ENCODE assay signal across 10 cellular contexts in the genomic region with DNA sequence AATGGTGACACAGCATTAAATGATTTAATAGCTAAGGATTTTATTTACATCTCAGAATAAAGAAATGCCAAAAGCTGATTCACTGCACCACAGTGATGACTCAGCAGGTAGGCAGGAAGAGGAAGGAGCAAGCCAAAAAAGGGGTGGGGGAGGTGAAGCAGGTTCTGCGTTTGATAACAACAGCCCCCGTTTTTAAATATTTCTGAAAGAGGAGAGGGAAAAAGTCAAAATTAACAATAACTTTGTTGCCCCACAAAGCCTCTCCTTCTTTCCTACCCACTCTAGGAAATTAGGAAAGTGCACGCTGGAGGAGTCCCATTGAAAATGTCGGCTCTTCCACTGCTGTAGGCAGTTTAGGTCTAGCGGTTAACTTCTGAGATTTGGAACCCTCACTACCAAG. TPM values are rescaled to one million over a fixed set of nuclear protein-coding genes. Genes with fewer than 3 reads are reported as not detected.
DNase-seq lines count a peak whose midpoint lies in the region; ATAC-seq, FAIRE-seq and TF ChIP-seq lines count a peak whose summit lies in the region.
"Had no signal": no experiment of that assay in that cellular context is flagged by ENCODE, and none has a peak within 500 bp of the region (broad histone marks: within the 10 kb centered on the region; RNA-seq: fewer than 3 reads in every experiment).

No MANE protein-coding gene starts in this region.

- H3K27ac ChIP-seq in H1 (ENCODE audit: low read depth, low read length) = no peak overlapping the region

- CTCF ChIA-PET in activated naive CD4-positive, alpha-beta T cell treated with anti-CD3 and anti-CD28 coated beads for 36 hours (lab: Charles Lee) = no interaction called here
- CTCF ChIA-PET in H1 (lab: Charles Lee; ENCODE audit: partially characterized antibody) = no interaction called here

- H3K9ac ChIP-seq in H1 (replicated peaks in 1 of 4; ENCODE audit: extremely low read depth in 1 of 4, low read depth in 3 of 4, low read length in 3 of 4) = no peak overlapping the region

- peaks cover 5% of the 10 kb centered on the region for H3K4me1 Mint-ChIP-seq in activated naive CD4-positive, alpha-beta T cell treated with anti-CD3 and anti-CD28 coated beads for 36 hours (ENCODE audit: low read depth)
- H3K4me1 Mint-ChIP-seq in stimulated activated effector memory CD8-positive, alpha-beta T cell treated with anti-CD3 and anti-CD28 coated beads, Interleukin-12 subunit alpha, Interleukin-12 subunit beta, amount 100 ng/mL, for 72 hours = no peaks in the 10 kb centered on the region

- no peaks in the 10 kb centered on the region; a peak in 1 of 4 replicates for H3K9me3 ChIP-seq in H1 (ENCODE audit: insufficient read depth in 2 of 2, low read depth in 1 of 2, low read length in 1 of 2)

- peaks cover 10% of the 10 kb centered on the region for H3K27me3 Mint-ChIP-seq in activated naive CD4-positive, alpha-beta T cell treated with anti-CD3 and anti-CD28 coated beads for 36 hours (ENCODE audit: low read depth)

- peak; percentile 43 for ATAC-seq in stimulated activated effector memory CD8-positive, alpha-beta T cell treated with anti-CD3 and anti-CD28 coated beads, Interleukin-12 subunit alpha, Interleukin-12 subunit beta, amount 100 ng/mL, for 72 hours
- ATAC-seq in GM21360 (IDR thresholded peaks at IDR 0.05; ENCODE audit: unreplicated experiment) = no peak
- no peak for ATAC-seq in GM21786 (IDR thresholded peaks at IDR 0.05; ENCODE audit: unreplicated experiment)

- 79% methylated on average over 5 of the region's 5 CpGs; no CpG with 5 or more reads in 1 of the 2 experiments for WGBS in H1 (ENCODE audit: extremely low coverage in 1 of 2, insufficient coverage in 1 of 2, insufficient read length in 1 of 2, insufficient replicate concordance in 2 of 2, low coverage in 1 of 2, low lambda C conversion rate in 2 of 2, missing lambda C conversion rate in 1 of 2), 2 experiments

- H2AK5ac ChIP-seq in H1 (ENCODE audit: low read depth, low read length) = no peak overlapping the region

- intact Hi-C loops in activated naive CD4-positive, alpha-beta T cell treated with anti-CD3 and anti-CD28 coated beads for 36 hours (cut with micrococcal nuclease) = no loop called here

- H3K14ac ChIP-seq in H1 (ENCODE audit: insufficient read length) = no peak overlapping the region

- H3K18ac ChIP-seq in H1 (ENCODE audit: extremely low read depth, low read length) = no peak overlapping the region

- no peak overlapping the region for H3K27ac Mint-ChIP-seq in activated naive CD4-positive, alpha-beta T cell treated with anti-CD3 and anti-CD28 coated beads for 36 hours
- H3K27ac Mint-ChIP-seq in stimulated activated effector memory CD8-positive, alpha-beta T cell treated with anti-CD3 and anti-CD28 coated beads, Interleukin-12 subunit alpha, Interleukin-12 subunit beta, amount 100 ng/mL, for 72 hours = no peak overlapping the region
- H3K27ac Mint-ChIP-seq: activated naive CD4-positive, alpha-beta T cell treated with anti-CD3 and anti-CD28 coated beads, Interleukin-2, amount 50 U/mL, for 24 hours had no signal

- H3K4me1 ChIP-seq in H1 (replicated peaks in 1 of 4; ENCODE audit: control insufficient read depth in 3 of 4, insufficient read depth in 4 of 4, low read length in 3 of 4) = peaks cover 0 to 6% (median 3%) of the 10 kb centered on the region in 4 experiments; a peak in 3 of 7 replicates

- no peak for TF ChIP-seq POLR2A in H1 (IDR thresholded peaks at IDR 0.05; ENCODE audit: control extremely low read depth in 1 of 2, low read depth in 2 of 2, low read length in 2 of 2)

- H3K56ac ChIP-seq in H1 (replicated peaks; ENCODE audit: insufficient read length, low read depth, low read length) = no peak overlapping the region

- peak; percentile 48 for DNase-seq in activated naive CD4-positive, alpha-beta T cell treated with anti-CD3 and anti-CD28 coated beads for 36 hours
- DNase-seq in activated naive CD4-positive, alpha-beta T cell treated with Interleukin-2 at 50 U/mL for 16 hours = no peak
- DNase-seq in NOMO-1 treated with dmso at 0.1 percent for 144 hours (lab: John Stamatoyannopoulos, UW; ENCODE audit: unreplicated experiment) (peak; percentile 15), H1 (ENCODE audit: low read depth in 1 of 2, low spot score in 2 of 2) (no peak), NCI-H510A treated with DMSO at 0.1 percent for 48 hours (lab: John Stamatoyannopoulos, UW) (no peak)
- no peak for DNase-seq in stimulated activated effector memory CD8-positive, alpha-beta T cell treated with anti-CD3 and anti-CD28 coated beads, Interleukin-12 subunit alpha, Interleukin-12 subunit beta, amount 100 ng/mL, for 72 hours (ENCODE audit: low spot score in 2 of 2)
- DNase-seq: SHP77 treated with DMSO at 0.1 percent for 48 hours had no signal

- peak overlapping the region; percentile 66; the same call in 1 of the 2 replicates for H2BK20ac ChIP-seq in H1 (ENCODE audit: low read length)

- no peak for TF ChIP-seq CTCF in H1 (IDR thresholded peaks at IDR 0.05; ENCODE audit: control extremely low read depth in 1 of 3, insufficient read depth in 1 of 3, low read depth in 1 of 3, low read length in 3 of 3)

- no peaks in the 10 kb centered on the region for H3K79me2 ChIP-seq in H1 (ENCODE audit: control insufficient read depth in 1 of 2, insufficient read depth in 2 of 2, low read length in 2 of 2)

- POLR2A ChIA-PET in H1 (lab: Charles Lee; ENCODE audit: partially characterized antibody) = interaction anchor here (0.8 kb wide), 1 partner anchor 63 kb away, joined by 3 read pairs; no protein-coding TSS in a partner anchor

- H3K36me3 ChIP-seq in H1 (ENCODE audit: control insufficient read depth in 2 of 4, insufficient read depth in 4 of 4, low read length in 3 of 4) = no peaks in the 10 kb centered on the region

- no peak overlapping the region for H3K4me3 ChIP-seq in H1 (ENCODE audit: extremely low read depth in 1 of 4, insufficient read depth in 2 of 4, low read depth in 3 of 4, low read length in 4 of 4)

- no peak overlapping the region for H2BK15ac ChIP-seq in H1 (ENCODE audit: low read length)

- 0 out of 2 replicates have a peak overlapping the region, but pooled peaks have one; percentile 73 for H2AFZ ChIP-seq in H1 (ENCODE audit: low read length)

- H3K9me3 Mint-ChIP-seq in activated naive CD4-positive, alpha-beta T cell treated with anti-CD3 and anti-CD28 coated beads for 36 hours = no peaks in the 10 kb centered on the region
- H3K9me3 Mint-ChIP-seq in stimulated activated effector memory CD8-positive, alpha-beta T cell treated with anti-CD3 and anti-CD28 coated beads, Interleukin-12 subunit alpha, Interleukin-12 subunit beta, amount 100 ng/mL, for 72 hours = no peaks in the 10 kb centered on the region
- H3K9me3 Mint-ChIP-seq: activated naive CD4-positive, alpha-beta T cell treated with anti-CD3 and anti-CD28 coated beads, Interleukin-2, amount 50 U/mL, for 24 hours had no signal

- TF ChIP-seq EP300 in H1 (IDR thresholded peaks at IDR 0.05; ENCODE audit: borderline replicate concordance in 1 of 2, low read depth in 2 of 2, low read length in 2 of 2) = no peak

- no peaks in the 10 kb centered on the region for H3K79me1 ChIP-seq in H1 (ENCODE audit: low read depth, low read length)

- H3K27me3 ChIP-seq in H1 (replicated peaks in 1 of 4; ENCODE audit: control insufficient read depth in 3 of 4, extremely low read depth in 1 of 4, insufficient read depth in 3 of 4, low read length in 3 of 4) = no peaks in the 10 kb centered on the region

- H3K4me3 Mint-ChIP-seq in activated naive CD4-positive, alpha-beta T cell treated with anti-CD3 and anti-CD28 coated beads for 36 hours = no peak overlapping the region
- no peak overlapping the region for H3K4me3 Mint-ChIP-seq in stimulated activated effector memory CD8-positive, alpha-beta T cell treated with anti-CD3 and anti-CD28 coated beads, Interleukin-12 subunit alpha, Interleukin-12 subunit beta, amount 100 ng/mL, for 72 hours
- H3K4me3 Mint-ChIP-seq: activated naive CD4-positive, alpha-beta T cell treated with anti-CD3 and anti-CD28 coated beads, Interleukin-2, amount 50 U/mL, for 24 hours had no signal

- no peak for TF ChIP-seq RAD21 in H1 (IDR thresholded peaks at IDR 0.05 in 1 of 2, conservative IDR thresholded peaks at IDR 0.05 in 1 of 2; ENCODE audit: low read depth in 2 of 2, low read length in 2 of 2)

- no peak overlapping the region for H3K4ac ChIP-seq in H1 (replicated peaks; ENCODE audit: insufficient read length, low read depth, low read length)

- H3K36me3 Mint-ChIP-seq in activated naive CD4-positive, alpha-beta T cell treated with anti-CD3 and anti-CD28 coated beads for 36 hours (ENCODE audit: low read depth) = no peaks in the 10 kb centered on the region
- no peaks in the 10 kb centered on the region for H3K36me3 Mint-ChIP-seq in stimulated activated effector memory CD8-positive, alpha-beta T cell treated with anti-CD3 and anti-CD28 coated beads, Interleukin-12 subunit alpha, Interleukin-12 subunit beta, amount 100 ng/mL, for 72 hours
- H3K36me3 Mint-ChIP-seq: activated naive CD4-positive, alpha-beta T cell treated with anti-CD3 and anti-CD28 coated beads, Interleukin-2, amount 50 U/mL, for 24 hours had no signal

- no peak overlapping the region for H4K91ac ChIP-seq in H1 (replicated peaks; ENCODE audit: insufficient read length, low read length)

- no peak overlapping the region for H3K23ac ChIP-seq in H1 (ENCODE audit: insufficient read length)

- no peak for FAIRE-seq in H1 (lab: Jason Lieb, UNC)

- no peak overlapping the region for H2BK5ac ChIP-seq in H1 (ENCODE audit: low read depth, low read length)

- no peak overlapping the region for H2BK12ac ChIP-seq in H1 (ENCODE audit: low read depth, low read length)

- H4K8ac ChIP-seq in H1 (ENCODE audit: extremely low read depth, insufficient read depth, low read length) = no peak overlapping the region

- no peak overlapping the region for H2BK120ac ChIP-seq in H1 (replicated peaks; ENCODE audit: low read depth, low read length)

- H4K5ac ChIP-seq in H1 (ENCODE audit: insufficient read length, low read depth, low read length) = no peak overlapping the region

- no peaks in the 10 kb centered on the region for H3K23me2 ChIP-seq in H1 (ENCODE audit: low read depth, low read length)

- no peaks in the 10 kb centered on the region for H4K20me1 ChIP-seq in H1 (replicated peaks in 1 of 2; ENCODE audit: control insufficient read depth in 1 of 2, insufficient read depth in 2 of 2, low read length in 2 of 2)

- H3K4me2 ChIP-seq in H1 (ENCODE audit: insufficient read depth in 1 of 2, low read depth in 2 of 2, low read length in 2 of 2) = no peak overlapping the region

TF ChIP-seq in H1, 55 proteins besides CTCF, POLR2A, EP300 and RAD21 (continues in another document):
- TF ChIP-seq SUZ12 (IDR thresholded peaks at IDR 0.05; ENCODE audit: low read length) = no peak

RNA-seq across cellular contexts. Expression of gene CCDC54, which starts 9.9 kb away (rescaled TPM):
- not detected for total RNA-seq in activated naive CD4-positive, alpha-beta T cell treated with anti-CD3 and anti-CD28 coated beads for 36 hours
- total RNA-seq in H1 (2021; fragmentation: NEBNext Ultra II Directional; extraction: Animal tissue kit (Norgen Biotek cat#: 25700)) = not detected in 2 replicates
- not detected in 2 replicates for polyA plus RNA-seq in H1 (2011; rRNA removed)
- polyA plus RNA-seq in H1 (2011; cell fraction: cytosol; rRNA removed) = not detected
- polyA plus RNA-seq in H1 (2011; cell fraction: nucleus; rRNA removed) = not detected
- not detected in 4 replicates for polyA plus RNA-seq in H1 (2012, experiment 1 of 2)
- polyA plus RNA-seq in H1 (2012, experiment 2 of 2) = not detected
- not detected for polyA plus RNA-seq in H1 (2013, experiment 1 of 2)
- polyA plus RNA-seq in H1 (2013, experiment 2 of 2) = not detected
- not detected in 2 replicates for polyA minus RNA-seq in H1 (2011; rRNA and poly(A)+ RNA removed)
- polyA minus RNA-seq in H1 (2011; cell fraction: cytosol; rRNA and poly(A)+ RNA removed) = not detected
- polyA minus RNA-seq in H1 (2011; cell fraction: nucleus; rRNA and poly(A)+ RNA removed) = not detected

Comparison
In these comparisons a context has a peak if more than half of its experiments do, and no peak if none do; other contexts are left out.
1. DNase-seq: peak in activated naive CD4-positive, alpha-beta T cell treated with anti-CD3 and anti-CD28 coated beads for 36 hours (single experiment) and NOMO-1 treated with dmso at 0.1 percent for 144 hours (single experiment); none in activated naive CD4-positive, alpha-beta T cell treated with Interleukin-2 at 50 U/mL for 16 hours (single experiment), H1 (0 of 2), stimulated activated effector memory CD8-positive, alpha-beta T cell treated with anti-CD3 and anti-CD28 coated beads, Interleukin-12 subunit alpha, Interleukin-12 subunit beta, amount 100 ng/mL, for 72 hours (0 of 2) and NCI-H510A treated with DMSO at 0.1 percent for 48 hours (single experiment).